In genomic region chr7:135509839-135510602, GRCh38 we compare ENCODE assay signal across 1 cellular context.
A peak's percentile ranks its signal among the peaks of the same experiment; 100 is the strongest.
TF ChIP-seq lines count a peak whose summit lies in the region.

A gene with protein sequence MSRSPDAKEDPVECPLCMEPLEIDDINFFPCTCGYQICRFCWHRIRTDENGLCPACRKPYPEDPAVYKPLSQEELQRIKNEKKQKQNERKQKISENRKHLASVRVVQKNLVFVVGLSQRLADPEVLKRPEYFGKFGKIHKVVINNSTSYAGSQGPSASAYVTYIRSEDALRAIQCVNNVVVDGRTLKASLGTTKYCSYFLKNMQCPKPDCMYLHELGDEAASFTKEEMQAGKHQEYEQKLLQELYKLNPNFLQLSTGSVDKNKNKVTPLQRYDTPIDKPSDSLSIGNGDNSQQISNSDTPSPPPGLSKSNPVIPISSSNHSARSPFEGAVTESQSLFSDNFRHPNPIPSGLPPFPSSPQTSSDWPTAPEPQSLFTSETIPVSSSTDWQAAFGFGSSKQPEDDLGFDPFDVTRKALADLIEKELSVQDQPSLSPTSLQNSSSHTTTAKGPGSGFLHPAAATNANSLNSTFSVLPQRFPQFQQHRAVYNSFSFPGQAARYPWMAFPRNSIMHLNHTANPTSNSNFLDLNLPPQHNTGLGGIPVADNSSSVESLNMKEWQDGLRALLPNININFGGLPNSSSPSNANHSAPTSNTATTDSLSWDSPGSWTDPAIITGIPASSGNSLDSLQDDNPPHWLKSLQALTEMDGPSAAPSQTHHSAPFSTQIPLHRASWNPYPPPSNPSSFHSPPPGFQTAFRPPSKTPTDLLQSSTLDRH (minus strand): TSS chr7:135510102. CDS start chr7:135438331, 71,771 bp downstream.

TF ChIP-seq in HepG2, 621 proteins besides CTCF, POLR2A, EP300 and RAD21 (continued from another document and continues in another):
- TF ChIP-seq, protein P1, sequence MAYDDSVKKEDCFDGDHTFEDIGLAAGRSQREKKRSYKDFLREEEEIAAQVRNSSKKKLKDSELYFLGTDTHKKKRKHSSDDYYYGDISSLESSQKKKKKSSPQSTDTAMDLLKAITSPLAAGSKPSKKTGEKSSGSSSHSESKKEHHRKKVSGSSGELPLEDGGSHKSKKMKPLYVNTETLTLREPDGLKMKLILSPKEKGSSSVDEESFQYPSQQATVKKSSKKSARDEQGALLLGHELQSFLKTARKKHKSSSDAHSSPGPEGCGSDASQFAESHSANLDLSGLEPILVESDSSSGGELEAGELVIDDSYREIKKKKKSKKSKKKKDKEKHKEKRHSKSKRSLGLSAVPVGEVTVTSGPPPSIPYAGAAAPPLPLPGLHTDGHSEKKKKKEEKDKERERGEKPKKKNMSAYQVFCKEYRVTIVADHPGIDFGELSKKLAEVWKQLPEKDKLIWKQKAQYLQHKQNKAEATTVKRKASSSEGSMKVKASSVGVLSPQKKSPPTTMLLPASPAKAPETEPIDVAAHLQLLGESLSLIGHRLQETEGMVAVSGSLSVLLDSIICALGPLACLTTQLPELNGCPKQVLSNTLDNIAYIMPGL (CRISPR knock-in tag; IDR thresholded peaks at IDR 0.05; ENCODE audit: borderline replicate concordance in 1 of 2, low read depth in 1 of 2): peak; percentile 71 to 90; a peak in 3 of 4 replicates
- TF ChIP-seq NFE2 (CRISPR knock-in tag; IDR thresholded peaks at IDR 0.05) (no peak), TBX2 (CRISPR knock-in tag; IDR thresholded peaks at IDR 0.05; ENCODE audit: borderline replicate concordance) (0 out of 2 replicates have a peak, but pooled peaks have one; percentile 36), ZNF513 (CRISPR knock-in tag; conservative IDR thresholded peaks at IDR 0.05) (no peak), DPF2 (CRISPR knock-in tag; IDR thresholded peaks at IDR 0.05; ENCODE audit: borderline replicate concordance, low read depth) (no peak), HMG20A (CRISPR knock-in tag; IDR thresholded peaks at IDR 0.05; ENCODE audit: borderline replicate concordance) (no peak), CCAR2 (optimal IDR thresholded peaks at IDR 0.05; ENCODE audit: low read depth, low read length) (no peak), ZNF30 (CRISPR knock-in tag; IDR thresholded peaks at IDR 0.05) (no peak), UBTF (CRISPR knock-in tag; IDR thresholded peaks at IDR 0.05) (peak; percentile 100), ZNF251 (CRISPR knock-in tag; IDR thresholded peaks at IDR 0.05) (no peak), PCBP2 (optimal IDR thresholded peaks at IDR 0.05; ENCODE audit: low read depth, low read length, poor library complexity, severe bottlenecking) (no peak), FOXK1 (CRISPR knock-in tag; IDR thresholded peaks at IDR 0.05; ENCODE audit: borderline replicate concordance, low read depth) (peak; percentile 56; the same call in 1 of the 2 replicates), NONO (IDR thresholded peaks at IDR 0.05) (no peak), NONO (CRISPR knock-in tag; conservative IDR thresholded peaks at IDR 0.05) (peak; percentile 48; the same call in 1 of the 2 replicates), BORCS8-MEF2B (CRISPR knock-in tag; IDR thresholded peaks at IDR 0.05) (no peak), ZNF460 (CRISPR knock-in tag; IDR thresholded peaks at IDR 0.05; ENCODE audit: borderline replicate concordance) (no peak), ZNF441 (CRISPR knock-in tag; IDR thresholded peaks at IDR 0.05; ENCODE audit: borderline replicate concordance) (no peak), ZNF296 (CRISPR knock-in tag; conservative IDR thresholded peaks at IDR 0.05) (no peak), SRSF9 (IDR thresholded peaks at IDR 0.05; ENCODE audit: borderline replicate concordance, insufficient read depth, low read depth, low read length, poor library complexity, severe bottlenecking) (no peak), TEAD2 (CRISPR knock-in tag; IDR thresholded peaks at IDR 0.05) (no peak), ZNF318 (CRISPR knock-in tag; IDR thresholded peaks at IDR 0.05) (no peak), LCORL (IDR thresholded peaks at IDR 0.05) (no peak), LCORL (CRISPR knock-in tag; IDR thresholded peaks at IDR 0.05) (peak; percentile 36; the same call in 1 of the 2 replicates), ZNF230 (CRISPR knock-in tag; IDR thresholded peaks at IDR 0.05) (no peak), ZNF891 (CRISPR knock-in tag; IDR thresholded peaks at IDR 0.05) (0 out of 2 replicates have a peak, but pooled peaks have one; percentile 55), NFRKB (IDR thresholded peaks at IDR 0.05) (no peak), ZFP62 (CRISPR knock-in tag; IDR thresholded peaks at IDR 0.05) (no peak), NCOA2 (CRISPR knock-in tag; IDR thresholded peaks at IDR 0.05) (0 out of 2 replicates have a peak, but pooled peaks have one; percentile 34), CENPT (CRISPR knock-in tag; IDR thresholded peaks at IDR 0.05; ENCODE audit: low read depth) (no peak), TP53 (CRISPR knock-in tag; conservative IDR thresholded peaks at IDR 0.05) (no peak), MIER3 (CRISPR knock-in tag; IDR thresholded peaks at IDR 0.05; ENCODE audit: borderline replicate concordance) (no peak), BRD4 (CRISPR knock-in tag; IDR thresholded peaks at IDR 0.05) (no peak), DR1 (CRISPR knock-in tag; IDR thresholded peaks at IDR 0.05) (no peak), SAFB2 (CRISPR knock-in tag; IDR thresholded peaks at IDR 0.05; ENCODE audit: borderline replicate concordance, low read depth) (no peak), TARDBP (CRISPR knock-in tag; IDR thresholded peaks at IDR 0.05) (peak; percentile 48; the same call in 1 of the 2 replicates), GATA4 (IDR thresholded peaks at IDR 0.05; ENCODE audit: borderline replicate concordance, low read depth) (no peak)
- TF ChIP-seq, protein P2, sequence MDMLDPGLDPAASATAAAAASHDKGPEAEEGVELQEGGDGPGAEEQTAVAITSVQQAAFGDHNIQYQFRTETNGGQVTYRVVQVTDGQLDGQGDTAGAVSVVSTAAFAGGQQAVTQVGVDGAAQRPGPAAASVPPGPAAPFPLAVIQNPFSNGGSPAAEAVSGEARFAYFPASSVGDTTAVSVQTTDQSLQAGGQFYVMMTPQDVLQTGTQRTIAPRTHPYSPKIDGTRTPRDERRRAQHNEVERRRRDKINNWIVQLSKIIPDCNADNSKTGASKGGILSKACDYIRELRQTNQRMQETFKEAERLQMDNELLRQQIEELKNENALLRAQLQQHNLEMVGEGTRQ (IDR thresholded peaks at IDR 0.05; ENCODE audit: low read depth, low read length): peak; percentile 71
- TF ChIP-seq, protein P2 (CRISPR knock-in tag; IDR thresholded peaks at IDR 0.05; ENCODE audit: borderline replicate concordance): peak; percentile 51
- TF ChIP-seq, protein P3, sequence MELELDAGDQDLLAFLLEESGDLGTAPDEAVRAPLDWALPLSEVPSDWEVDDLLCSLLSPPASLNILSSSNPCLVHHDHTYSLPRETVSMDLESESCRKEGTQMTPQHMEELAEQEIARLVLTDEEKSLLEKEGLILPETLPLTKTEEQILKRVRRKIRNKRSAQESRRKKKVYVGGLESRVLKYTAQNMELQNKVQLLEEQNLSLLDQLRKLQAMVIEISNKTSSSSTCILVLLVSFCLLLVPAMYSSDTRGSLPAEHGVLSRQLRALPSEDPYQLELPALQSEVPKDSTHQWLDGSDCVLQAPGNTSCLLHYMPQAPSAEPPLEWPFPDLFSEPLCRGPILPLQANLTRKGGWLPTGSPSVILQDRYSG (CRISPR knock-in tag; IDR thresholded peaks at IDR 0.05): no peak
- TF ChIP-seq, protein P4, sequence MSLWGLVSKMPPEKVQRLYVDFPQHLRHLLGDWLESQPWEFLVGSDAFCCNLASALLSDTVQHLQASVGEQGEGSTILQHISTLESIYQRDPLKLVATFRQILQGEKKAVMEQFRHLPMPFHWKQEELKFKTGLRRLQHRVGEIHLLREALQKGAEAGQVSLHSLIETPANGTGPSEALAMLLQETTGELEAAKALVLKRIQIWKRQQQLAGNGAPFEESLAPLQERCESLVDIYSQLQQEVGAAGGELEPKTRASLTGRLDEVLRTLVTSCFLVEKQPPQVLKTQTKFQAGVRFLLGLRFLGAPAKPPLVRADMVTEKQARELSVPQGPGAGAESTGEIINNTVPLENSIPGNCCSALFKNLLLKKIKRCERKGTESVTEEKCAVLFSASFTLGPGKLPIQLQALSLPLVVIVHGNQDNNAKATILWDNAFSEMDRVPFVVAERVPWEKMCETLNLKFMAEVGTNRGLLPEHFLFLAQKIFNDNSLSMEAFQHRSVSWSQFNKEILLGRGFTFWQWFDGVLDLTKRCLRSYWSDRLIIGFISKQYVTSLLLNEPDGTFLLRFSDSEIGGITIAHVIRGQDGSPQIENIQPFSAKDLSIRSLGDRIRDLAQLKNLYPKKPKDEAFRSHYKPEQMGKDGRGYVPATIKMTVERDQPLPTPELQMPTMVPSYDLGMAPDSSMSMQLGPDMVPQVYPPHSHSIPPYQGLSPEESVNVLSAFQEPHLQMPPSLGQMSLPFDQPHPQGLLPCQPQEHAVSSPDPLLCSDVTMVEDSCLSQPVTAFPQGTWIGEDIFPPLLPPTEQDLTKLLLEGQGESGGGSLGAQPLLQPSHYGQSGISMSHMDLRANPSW (CRISPR knock-in tag; IDR thresholded peaks at IDR 0.05; ENCODE audit: borderline replicate concordance): no peak
